Comparison of ENCODE assay signal across 8 cellular contexts in the genomic region with DNA sequence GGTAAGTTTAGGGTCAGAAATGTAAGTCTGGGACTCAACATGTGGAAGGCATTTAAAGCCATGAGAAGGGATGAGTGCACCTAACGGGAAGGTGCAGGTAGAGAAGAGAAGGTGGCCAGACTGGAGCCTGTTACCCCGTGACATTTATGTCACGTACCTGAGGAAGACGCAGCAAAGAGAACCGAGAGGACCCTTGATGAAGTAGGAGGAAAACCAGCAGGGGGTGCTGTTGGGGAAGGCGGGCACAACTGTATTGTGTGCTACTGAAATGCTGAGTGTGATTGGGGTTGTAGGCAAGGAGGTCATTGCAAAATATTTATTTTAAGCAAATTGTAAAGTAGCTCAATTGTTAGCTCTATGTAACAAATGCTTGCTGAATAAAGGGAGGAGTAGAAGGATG.
A peak's percentile ranks its signal among the peaks of the same experiment; 100 is the strongest.
DNase-seq lines count a peak whose midpoint lies in the region; ATAC-seq and TF ChIP-seq lines count a peak whose summit lies in the region.

No MANE protein-coding gene starts in this region.

- ATAC-seq in CD4-positive, alpha-beta T cell (ENCODE audit: poor library complexity) = no peak
- ATAC-seq in IMR-90 (ENCODE audit: low read depth) = no peak
- ATAC-seq in HG02588 (IDR thresholded peaks at IDR 0.05; ENCODE audit: unreplicated experiment) = no peak
- ATAC-seq in HG03520 (IDR thresholded peaks at IDR 0.05; ENCODE audit: unreplicated experiment) = no peak

- H3K9me3 ChIP-seq in CD4-positive, alpha-beta T cell (ENCODE audit: control insufficient read depth, low read length) = no peaks in the 10 kb centered on the region
- H3K9me3 ChIP-seq in IMR-90 (ENCODE audit: control insufficient read depth, insufficient read depth, low read length) = no peaks in the 10 kb centered on the region

- H3K4me3 ChIP-seq in IMR-90 (ENCODE audit: insufficient read depth, low read depth, low read length) (no peak overlapping the region), epithelial cell of proximal tubule (ENCODE audit: low read depth, low read length) (no peak overlapping the region)

- 81% methylated on average over 3 of the region's 6 CpGs; no CpG with 5 or more reads in 1 of the 2 experiments for WGBS in IMR-90 (ENCODE audit: extremely low coverage in 2 of 2, insufficient read length in 1 of 2), 2 experiments

- intact Hi-C loops in CD4-positive, alpha-beta T cell (cut with DNase I, micrococcal nuclease) = loop anchor here in 1 of 2 experiments (5.0 kb wide), 1 partner anchor 204 kb away; no protein-coding TSS in a partner anchor
- intact Hi-C loops in IMR-90 (cut with micrococcal nuclease) = no loop called here
- intact Hi-C loops in activated CD4-positive, alpha-beta memory T cell treated with anti-CD3 and anti-CD28 coated beads for 36 hours (cut with micrococcal nuclease) = no loop called here

- no peak overlapping the region for H3K4me2 ChIP-seq in IMR-90 (ENCODE audit: low read depth, low read length)

- POLR2A ChIA-PET in CD4-positive, alpha-beta T cell (lab: Charles Lee) = interaction anchor here (1.2 kb wide), 1 partner anchor 502 kb away, joined by 3 read pairs; no protein-coding TSS in a partner anchor
- POLR2A ChIA-PET in IMR-90 (lab: Charles Lee; ENCODE audit: unreplicated experiment) = no interaction called here
- POLR2A ChIA-PET in activated CD4-positive, alpha-beta memory T cell treated with anti-CD3 and anti-CD28 coated beads for 36 hours (lab: Charles Lee) = no interaction called here

- no peak for TF ChIP-seq POLR2A in IMR-90 (IDR thresholded peaks at IDR 0.05; ENCODE audit: low read depth, low read length)

- H3K23ac ChIP-seq in IMR-90 (ENCODE audit: low read depth, low read length) = no peak overlapping the region

- H3K27me3 Mint-ChIP-seq in CD4-positive, alpha-beta T cell = peaks cover 6% of the 10 kb centered on the region
- H3K27me3 Mint-ChIP-seq in activated CD4-positive, alpha-beta memory T cell treated with anti-CD3 and anti-CD28 coated beads for 36 hours = no peaks in the 10 kb centered on the region

- no peak overlapping the region for H3K4me3 Mint-ChIP-seq in CD4-positive, alpha-beta T cell
- H3K4me3 Mint-ChIP-seq in activated CD4-positive, alpha-beta memory T cell treated with anti-CD3 and anti-CD28 coated beads for 36 hours = no peak overlapping the region

- no peak overlapping the region for H3K56ac ChIP-seq in IMR-90 (ENCODE audit: extremely low read depth, insufficient read depth, low read length)

- no peaks in the 10 kb centered on the region for H3K9me1 ChIP-seq in IMR-90 (ENCODE audit: insufficient read depth, low read length)

- no peak overlapping the region for H4K91ac ChIP-seq in IMR-90 (ENCODE audit: insufficient read depth, low read depth, low read length)

- peaks cover 9% of the 10 kb centered on the region for H3K4me1 Mint-ChIP-seq in CD4-positive, alpha-beta T cell (ENCODE audit: low read depth)
- peaks cover 3% of the 10 kb centered on the region for H3K4me1 Mint-ChIP-seq in activated CD4-positive, alpha-beta memory T cell treated with anti-CD3 and anti-CD28 coated beads for 36 hours (ENCODE audit: low read depth)

- no peak overlapping the region for H3K9ac ChIP-seq in IMR-90 (ENCODE audit: low read depth, low read length)

- no peak overlapping the region for H2AFZ ChIP-seq in IMR-90 (replicated peaks; ENCODE audit: low read length, poor library complexity)

- no peak overlapping the region for H3K18ac ChIP-seq in IMR-90 (ENCODE audit: low read depth, low read length)

- no peaks in the 10 kb centered on the region for H3K79me1 ChIP-seq in IMR-90 (ENCODE audit: low read depth in 1 of 2, low read length in 2 of 2)

- peak; percentile 62 for TF ChIP-seq CTCF in CD4-positive, alpha-beta T cell (IDR thresholded peaks at IDR 0.05)
- TF ChIP-seq CTCF in IMR-90 (conservative IDR thresholded peaks at IDR 0.05; ENCODE audit: low read depth, low read length) = peak; percentile 17; the same call in 1 of the 2 replicates
- peak; percentile 57 for TF ChIP-seq CTCF in epithelial cell of proximal tubule (conservative IDR thresholded peaks at IDR 0.05; ENCODE audit: low read depth, low read length)

- no peak overlapping the region for H2BK20ac ChIP-seq in IMR-90 (ENCODE audit: low read depth, low read length)

- H2BK120ac ChIP-seq in IMR-90 (ENCODE audit: low read depth, low read length) = no peak overlapping the region

- 0 out of 2 replicates have a peak, but pooled peaks have one; percentile 10 for TF ChIP-seq RAD21 in IMR-90 (IDR thresholded peaks at IDR 0.05; ENCODE audit: low read length)

- H3K36me3 Mint-ChIP-seq in CD4-positive, alpha-beta T cell (ENCODE audit: low read depth) = no peaks in the 10 kb centered on the region
- H3K36me3 Mint-ChIP-seq in activated CD4-positive, alpha-beta memory T cell treated with anti-CD3 and anti-CD28 coated beads for 36 hours = no peaks in the 10 kb centered on the region

- no peak overlapping the region for H4K5ac ChIP-seq in IMR-90 (ENCODE audit: low read depth, low read length)

- BruUV-seq in IMR-90 (replicated peaks; lab: Mats Ljungman, UMichigan) = no TSS peak

- no peak overlapping the region for H3K27ac ChIP-seq in CD4-positive, alpha-beta T cell (ENCODE audit: low read depth, low read length)
- H3K27ac ChIP-seq in IMR-90 (ENCODE audit: insufficient read depth, low read length) = no peak overlapping the region

- H3K27me3 ChIP-seq in CD4-positive, alpha-beta T cell (ENCODE audit: control insufficient read depth, insufficient read depth, low read length) = no peaks in the 10 kb centered on the region
- peaks cover 4% of the 10 kb centered on the region; the same call in 1 of the 2 replicates for H3K27me3 ChIP-seq in IMR-90 (ENCODE audit: control insufficient read depth, insufficient read depth, low read length)

- no peak overlapping the region for H2AK5ac ChIP-seq in IMR-90 (ENCODE audit: low read depth, low read length)

- H2BK15ac ChIP-seq in IMR-90 (ENCODE audit: low read depth, low read length) = no peak overlapping the region

- no peak overlapping the region for H3K14ac ChIP-seq in IMR-90 (replicated peaks; ENCODE audit: low read depth, low read length)

- dilution Hi-C loops in IMR-90 (cut with HindIII; ENCODE audit: low sequenced_read_pairs, unreplicated experiment) = no loop called here

- H3K36me3 ChIP-seq in IMR-90 (ENCODE audit: control insufficient read depth, insufficient read depth, low read length) = no peaks in the 10 kb centered on the region

- H3K4ac ChIP-seq in IMR-90 (ENCODE audit: low read depth, low read length) = no peak overlapping the region

- no peaks in the 10 kb centered on the region for H4K20me1 ChIP-seq in IMR-90 (ENCODE audit: insufficient read depth, low read length)

- peak; percentile 41 to 71 (median 57) for DNase-seq in CD4-positive, alpha-beta T cell
- DNase-seq in IMR-90 (no peak), epithelial cell of proximal tubule (ENCODE audit: low read depth) (no peak), NCI-H128 (lab: John Stamatoyannopoulos, UW; ENCODE audit: unreplicated experiment) (no peak)
- DNase-seq in activated CD4-positive, alpha-beta memory T cell treated with anti-CD3 and anti-CD28 coated beads for 36 hours = peak; percentile 78
- DNase-seq in stimulated activated CD4-positive, alpha-beta T cell treated with anti-CD3 and anti-CD28 coated beads, Interleukin-15, amount 100 ng/mL, for 1 hour (ENCODE audit: low read depth in 1 of 2, low spot score in 1 of 2) = peak; percentile 33 to 57

- H3K9me3 Mint-ChIP-seq in CD4-positive, alpha-beta T cell = no peaks in the 10 kb centered on the region
- H3K9me3 Mint-ChIP-seq in activated CD4-positive, alpha-beta memory T cell treated with anti-CD3 and anti-CD28 coated beads for 36 hours = no peaks in the 10 kb centered on the region

- in situ Hi-C loops in IMR-90 (cut with MboI; ENCODE audit: low sequenced_read_pairs) = no loop called here

- no peak overlapping the region for H4K8ac ChIP-seq in IMR-90 (ENCODE audit: low read depth in 2 of 2, low read length in 2 of 2)

- no peaks in the 10 kb centered on the region for H3K4me1 ChIP-seq in IMR-90 (ENCODE audit: control insufficient read depth, insufficient read depth, low read length)

- no peak overlapping the region for H2BK5ac ChIP-seq in IMR-90 (ENCODE audit: low read depth, low read length, poor library complexity, severe bottlenecking)

- no peak overlapping the region for H3K27ac Mint-ChIP-seq in CD4-positive, alpha-beta T cell
- no peak overlapping the region for H3K27ac Mint-ChIP-seq in activated CD4-positive, alpha-beta memory T cell treated with anti-CD3 and anti-CD28 coated beads for 36 hours

- H2AK9ac ChIP-seq in IMR-90 (replicated peaks; ENCODE audit: low read depth, low read length, poor library complexity) = no peak overlapping the region

- CTCF ChIA-PET in CD4-positive, alpha-beta T cell (lab: Charles Lee) = interaction anchor here (0.8 to 2.2 kb wide), 5 partner anchors 9 to 484 kb away, joined by 3 to 7 read pairs (median 4); no protein-coding TSS in a partner anchor
- CTCF ChIA-PET in IMR-90 (lab: Yijun Ruan, JAX) = interaction anchor here (0.6 kb wide), 1 partner anchor 1546 kb away, joined by 3 read pairs; no protein-coding TSS in a partner anchor
- CTCF ChIA-PET in activated CD4-positive, alpha-beta memory T cell treated with anti-CD3 and anti-CD28 coated beads for 36 hours (lab: Charles Lee) = interaction anchor here (0.8 to 6.3 kb wide), 30 partner anchors 9 to 605 kb away, joined by 3 to 99 read pairs (median 4); a partner anchor contains a TSS

TF ChIP-seq in IMR-90, 13 proteins besides CTCF, POLR2A, EP300 and RAD21:
- TF ChIP-seq SMC3 (IDR thresholded peaks at IDR 0.05; ENCODE audit: low read depth, low read length) = peak; percentile 12; the same call in 1 of the 2 replicates
- no peak for TF ChIP-seq MXI1 (IDR thresholded peaks at IDR 0.05; ENCODE audit: borderline replicate concordance, low read depth, low read length)
- no peak for TF ChIP-seq MAFK (IDR thresholded peaks at IDR 0.05; ENCODE audit: low read depth, low read length)

Comparison
In these comparisons a context has a peak if more than half of its experiments do, and no peak if none do; other contexts are left out.
1. DNase-seq: peak in CD4-positive, alpha-beta T cell (10 of 10), activated CD4-positive, alpha-beta memory T cell treated with anti-CD3 and anti-CD28 coated beads for 36 hours (single experiment) and stimulated activated CD4-positive, alpha-beta T cell treated with anti-CD3 and anti-CD28 coated beads, Interleukin-15, amount 100 ng/mL, for 1 hour (2 of 2); none in IMR-90 (single experiment), epithelial cell of proximal tubule (single experiment) and NCI-H128 (single experiment).
2. Peak in every context shown above with its lines, with median percentiles within 50 percentile points of each other: CTCF ChIP-seq.